In genomic region chr9:8825600-8826147, GRCh38 we compare ENCODE assay signal across 27 cellular contexts.
DNase-seq lines count a peak whose midpoint lies in the region; FAIRE-seq and TF ChIP-seq lines count a peak whose summit lies in the region.
"Had no signal": no experiment of that assay in that cellular context is flagged by ENCODE, and none has a peak within 500 bp of the region (broad histone marks: within the 10 kb centered on the region; RNA-seq: fewer than 3 reads in every experiment).

No MANE protein-coding gene starts in this region.

- peak; percentile 15 for FAIRE-seq in H54 (lab: Jason Lieb, UNC)
- FAIRE-seq: keratinocyte, small intestine had no signal

- peaks cover 3% of the 10 kb centered on the region for H3K27me3 Mint-ChIP-seq in neural progenitor cell (ENCODE audit: insufficient read depth, low read depth)
- H3K27me3 Mint-ChIP-seq: activated naive CD4-positive, alpha-beta T cell treated with anti-CD3 and anti-CD28 coated beads, Interleukin-2, amount 50 U/mL, for 24 hours; activated T-helper 17 cell treated with anti-CD3 and anti-CD28 coated beads, Interleukin-2, amount 50 U/mL, for 72 hours had no signal

- H3K4me3 ChIP-seq in neural progenitor cell, result no peak overlapping the region
- H3K4me3 ChIP-seq: lung, upper lobe of right lung had no signal

- H3K4me2 ChIP-seq in neural progenitor cell, result no peak overlapping the region

- peaks cover 67% of the 10 kb centered on the region for H3K79me2 ChIP-seq in neural progenitor cell (ENCODE audit: low read depth)

- DNase-seq in H54 (ENCODE audit: insufficient read length, low spot score) (no peak), OCI-M1 (lab: John Stamatoyannopoulos, UW) (peak; percentile 97), fibroblast of peridontal ligament (ENCODE audit: extremely low read depth) (peak; percentile 4), neural progenitor cell (ENCODE audit: low spot score) (no peak), C1 segment of cervical spinal cord (lab: John Stamatoyannopoulos, UW) (no peak), NOMO-1 treated with dmso at 0.1 percent for 144 hours (lab: John Stamatoyannopoulos, UW; ENCODE audit: unreplicated experiment) (no peak), foreskin melanocyte (no peak), SHP77 (lab: John Stamatoyannopoulos, UW) (no peak)
- DNase-seq: activated CD4-positive, alpha-beta memory T cell treated with anti-CD3 and anti-CD28 coated beads for 36 hours; activated CD4-positive, CD25-positive, alpha-beta regulatory T cell; activated CD8-positive, alpha-beta memory T cell treated with anti-CD3 and anti-CD28 coated beads, Interleukin-2, amount 50 U/mL, for 48 hours; Caco-2; DMS79; foreskin keratinocyte; NCI-H1105 treated with DMSO at 0.1 percent for 48 hours; NCI-H2029; NCI-H82; PC-3; SIG-M5; small intestine; stimulated activated CD4-positive, alpha-beta T cell treated with anti-CD3 and anti-CD28 coated beads, Interleukin-2, amount 100 ng/mL, for 24 hours; upper lobe of right lung had no signal

- H3K4me1 ChIP-seq in neural progenitor cell, result peaks cover 16% of the 10 kb centered on the region
- H3K4me1 ChIP-seq: foreskin keratinocyte, upper lobe of right lung had no signal

- H3K4me3 Mint-ChIP-seq in neural progenitor cell, result no peak overlapping the region
- H3K4me3 Mint-ChIP-seq: activated CD4-positive, alpha-beta memory T cell treated with anti-CD3 and anti-CD28 coated beads for 36 hours; activated naive CD4-positive, alpha-beta T cell treated with anti-CD3 and anti-CD28 coated beads, Interleukin-2, amount 50 U/mL, for 24 hours; activated T-helper 17 cell treated with anti-CD3 and anti-CD28 coated beads, Interleukin-2, amount 50 U/mL, for 72 hours had no signal

- peaks cover 8% of the 10 kb centered on the region for H3K9me3 Mint-ChIP-seq in neural progenitor cell
- H3K9me3 Mint-ChIP-seq: activated CD4-positive, alpha-beta memory T cell treated with anti-CD3 and anti-CD28 coated beads for 36 hours; activated naive CD4-positive, alpha-beta T cell treated with anti-CD3 and anti-CD28 coated beads, Interleukin-2, amount 50 U/mL, for 24 hours; activated T-helper 17 cell treated with anti-CD3 and anti-CD28 coated beads, Interleukin-2, amount 50 U/mL, for 72 hours had no signal

- H3K9me3 ChIP-seq in neural progenitor cell (ENCODE audit: low read depth), result no peaks in the 10 kb centered on the region
- H3K9me3 ChIP-seq: Caco-2, upper lobe of right lung had no signal

- H3K36me3 Mint-ChIP-seq in neural progenitor cell, result peaks cover 28% of the 10 kb centered on the region
- H3K36me3 Mint-ChIP-seq: activated CD4-positive, alpha-beta memory T cell treated with anti-CD3 and anti-CD28 coated beads for 36 hours; activated naive CD4-positive, alpha-beta T cell treated with anti-CD3 and anti-CD28 coated beads, Interleukin-2, amount 50 U/mL, for 24 hours had no signal

- H4K20me1 ChIP-seq in neural progenitor cell (ENCODE audit: low read depth), result no peaks in the 10 kb centered on the region

- H3K27me3 ChIP-seq in neural progenitor cell, result no peaks in the 10 kb centered on the region
- H3K27me3 ChIP-seq: foreskin keratinocyte, upper lobe of right lung had no signal

- no peak for TF ChIP-seq CTCF in neural progenitor cell (IDR thresholded peaks at IDR 0.05)

- no peaks in the 10 kb centered on the region for H3K36me3 ChIP-seq in neural progenitor cell
- H3K36me3 ChIP-seq: upper lobe of right lung had no signal

- peaks cover 5% of the 10 kb centered on the region for H3F3A ChIP-seq in neural progenitor cell (ENCODE audit: low read depth)

- H2AFZ ChIP-seq in neural progenitor cell (replicated peaks), result no peak overlapping the region

- H3K27ac ChIP-seq in neural progenitor cell, result no peak overlapping the region
- H3K27ac ChIP-seq: epithelial cell of prostate, foreskin keratinocyte, upper lobe of right lung had no signal

- peak overlapping the region; percentile 53 for H3K27ac Mint-ChIP-seq in neural progenitor cell
- H3K27ac Mint-ChIP-seq: activated CD4-positive, alpha-beta memory T cell treated with anti-CD3 and anti-CD28 coated beads for 36 hours; activated naive CD4-positive, alpha-beta T cell treated with anti-CD3 and anti-CD28 coated beads, Interleukin-2, amount 50 U/mL, for 24 hours; activated T-helper 17 cell treated with anti-CD3 and anti-CD28 coated beads, Interleukin-2, amount 50 U/mL, for 72 hours had no signal

- H3K9ac ChIP-seq in neural progenitor cell, result no peak overlapping the region

- peaks cover 41% of the 10 kb centered on the region for H3K4me1 Mint-ChIP-seq in neural progenitor cell
- H3K4me1 Mint-ChIP-seq: activated naive CD4-positive, alpha-beta T cell treated with anti-CD3 and anti-CD28 coated beads, Interleukin-2, amount 50 U/mL, for 24 hours; activated T-helper 17 cell treated with anti-CD3 and anti-CD28 coated beads, Interleukin-2, amount 50 U/mL, for 72 hours had no signal

- no peak for TF ChIP-seq POLR2A in H54 (IDR thresholded peaks at IDR 0.05; ENCODE audit: low read depth, low read length)

Comparison
In these comparisons a context has a peak if more than half of its experiments do, and no peak if none do; other contexts are left out.
1. DNase-seq: peak in OCI-M1 (single experiment) and fibroblast of peridontal ligament (single experiment); none in H54 (single experiment), neural progenitor cell (single experiment), C1 segment of cervical spinal cord (0 of 14), NOMO-1 treated with dmso at 0.1 percent for 144 hours (single experiment), foreskin melanocyte (single experiment) and SHP77 (0 of 2).